Comparison of ENCODE assay signal across 8 cellular contexts in genomic region chr3:179146911-179147570, GRCh38. TPM values are rescaled to one million over a fixed set of nuclear protein-coding genes. Genes with fewer than 3 reads are reported as not detected.
DNase-seq lines count a peak whose midpoint lies in the region; ATAC-seq and TF ChIP-seq lines count a peak whose summit lies in the region.

No MANE protein-coding gene starts in this region.

- H3K4me1 ChIP-seq in HEK293 (ENCODE audit: control insufficient read depth, insufficient read depth, low read length) (no peaks in the 10 kb centered on the region; the same call in 1 of the 2 replicates), MM.1S (ENCODE audit: low read length) (0 out of 2 replicates have a peak, but pooled peaks cover 8% of the 10 kb centered on the region), RWPE2 (ENCODE audit: insufficient read depth, poor library complexity, severe bottlenecking) (peaks cover 4% of the 10 kb centered on the region), colonic mucosa (no peaks in the 10 kb centered on the region)

- peak overlapping the region; percentile 76 for H2AFZ ChIP-seq in MM.1S (ENCODE audit: low read length)

- H3K27me3 ChIP-seq in MM.1S (replicated peaks; ENCODE audit: insufficient read depth, low read length), result peaks cover 17% of the 10 kb centered on the region; the same call in 1 of the 2 replicates
- H3K27me3 ChIP-seq in RWPE2 (ENCODE audit: insufficient read depth, poor library complexity, severe bottlenecking), result no peaks in the 10 kb centered on the region
- H3K27me3 ChIP-seq in colonic mucosa, result no peaks in the 10 kb centered on the region

- peak overlapping the region; percentile 75 for H3K4me2 ChIP-seq in MM.1S (ENCODE audit: low read depth, low read length)

- no peaks in the 10 kb centered on the region for H3K9me2 ChIP-seq in MM.1S (replicated peaks; ENCODE audit: insufficient read depth, low read length)

- CTCF ChIA-PET in HEK293 (lab: Yijun Ruan, JAX), result interaction anchor here (0.5 to 2.5 kb wide), 9 partner anchors 9 to 536 kb away, joined by 3 to 5 read pairs (median 3); no protein-coding TSS in a partner anchor

- H3K79me2 ChIP-seq in MM.1S (ENCODE audit: low read length), result peaks cover 35% of the 10 kb centered on the region

- H3F3A ChIP-seq in MM.1S (ENCODE audit: insufficient read depth, low read length), result peaks cover 11% of the 10 kb centered on the region

- POLR2A ChIA-PET in HEK293 (lab: Yijun Ruan, JAX), result interaction anchor here (0.6 to 1.2 kb wide), 4 partner anchors 19 to 416 kb away, joined by 3 read pairs; partner anchors contain the start of gene ACTL6A

- H3K9ac ChIP-seq in MM.1S (ENCODE audit: low read length), result peak overlapping the region; percentile 43; the same call in 1 of the 2 replicates
- peak overlapping the region; percentile 66 to 95 for H3K9ac ChIP-seq in colonic mucosa (ENCODE audit: low read depth in 2 of 2, low read length in 2 of 2)

- H3K9me3 ChIP-seq in HEK293 (ENCODE audit: control insufficient read depth, insufficient read depth, low read depth, low read length), result no peaks in the 10 kb centered on the region
- H3K9me3 ChIP-seq in MM.1S (replicated peaks; ENCODE audit: insufficient read depth, low read length), result no peaks in the 10 kb centered on the region
- no peaks in the 10 kb centered on the region for H3K9me3 ChIP-seq in RWPE2 (ENCODE audit: severe bottlenecking)
- H3K9me3 ChIP-seq in colonic mucosa, result no peaks in the 10 kb centered on the region

- H3K4me3 ChIP-seq in HEK293 (ENCODE audit: low read depth, low read length), result peak overlapping the region; percentile 95
- peak overlapping the region; percentile 75 for H3K4me3 ChIP-seq in MM.1S (ENCODE audit: low read length)
- peak overlapping the region; percentile 99 for H3K4me3 ChIP-seq in RWPE2 (ENCODE audit: severe bottlenecking)
- H3K4me3 ChIP-seq in colonic mucosa, result peak overlapping the region; percentile 75

- peak; percentile 8 to 9 for DNase-seq in stimulated activated CD4-positive, alpha-beta T cell treated with anti-CD3 and anti-CD28 coated beads, Interleukin-2, amount 100 ng/mL, for 48 hours
- DNase-seq in stimulated activated CD4-positive, alpha-beta T cell treated with anti-CD3 and anti-CD28 coated beads, Interleukin-4, amount 100 ng/mL, for 1 hour, result no peak
- DNase-seq in MM.1S, result peak; percentile 75
- DNase-seq in RWPE2 (ENCODE audit: low spot score), result no peak
- DNase-seq in colonic mucosa, result peak; percentile 66
- DNase-seq in left colon, result peak in 1 of 2 donors; percentile 7
- peak in 11 of 49 donors; percentile 2 to 74 (median 25) for DNase-seq in substantia nigra (lab: John Stamatoyannopoulos, UW)

- ATAC-seq in RWPE2 (ENCODE audit: low read depth) (peak; percentile 30), left colon (peak; percentile 70)

- no peaks in the 10 kb centered on the region for H4K20me1 ChIP-seq in MM.1S (ENCODE audit: insufficient read depth, low read length)

- intact Hi-C loops in colonic mucosa (cut with DNase I), result loop anchor here (5.0 to 10.0 kb wide), 2 partner anchors 132 to 175 kb away; partner anchors contain the start of gene ZNF639
- intact Hi-C loops in left colon (cut with DNase I, micrococcal nuclease), result loop anchor here in 1 of 2 donors (5.0 to 10.0 kb wide), 2 partner anchors 132 to 175 kb away; partner anchors contain the start of gene ZNF639

- H3K27ac ChIP-seq in HEK293 (ENCODE audit: extremely low read depth, low read depth, low read length) (peak overlapping the region; percentile 42), MM.1S (ENCODE audit: low read length) (peak overlapping the region; percentile 67; the same call in 1 of the 2 replicates), RWPE2 (ENCODE audit: poor library complexity, severe bottlenecking) (peak overlapping the region; percentile 80), colonic mucosa (peak overlapping the region; percentile 95), substantia nigra (ENCODE audit: low read depth, low read length, poor library complexity, severe bottlenecking) (peak overlapping the region; percentile 90)

- H3K36me3 ChIP-seq in HEK293 (ENCODE audit: control insufficient read depth in 2 of 2, insufficient read depth in 1 of 2, low read length in 2 of 2) (no peaks in the 10 kb centered on the region), MM.1S (replicated peaks; ENCODE audit: insufficient read depth, low read length) (no peaks in the 10 kb centered on the region), RWPE2 (ENCODE audit: low read depth) (no peaks in the 10 kb centered on the region), colonic mucosa (no peaks in the 10 kb centered on the region)

- TF ChIP-seq CTCF in HEK293 (tag by site-specific recombination; IDR thresholded peaks at IDR 0.05), result 0 out of 2 replicates have a peak, but pooled peaks have one; percentile 27
- TF ChIP-seq CTCF in MM.1S (IDR thresholded peaks at IDR 0.05; ENCODE audit: low read length), result peak; percentile 85
- TF ChIP-seq CTCF in RWPE2 (IDR thresholded peaks at IDR 0.05; ENCODE audit: poor library complexity, severe bottlenecking), result peak; percentile 82
- TF ChIP-seq CTCF in colonic mucosa (IDR thresholded peaks at IDR 0.05), result peak; percentile 56

TF ChIP-seq in HEK293, 187 proteins besides CTCF, POLR2A, EP300 and RAD21 (continues in another document):
- TF ChIP-seq, protein P1, sequence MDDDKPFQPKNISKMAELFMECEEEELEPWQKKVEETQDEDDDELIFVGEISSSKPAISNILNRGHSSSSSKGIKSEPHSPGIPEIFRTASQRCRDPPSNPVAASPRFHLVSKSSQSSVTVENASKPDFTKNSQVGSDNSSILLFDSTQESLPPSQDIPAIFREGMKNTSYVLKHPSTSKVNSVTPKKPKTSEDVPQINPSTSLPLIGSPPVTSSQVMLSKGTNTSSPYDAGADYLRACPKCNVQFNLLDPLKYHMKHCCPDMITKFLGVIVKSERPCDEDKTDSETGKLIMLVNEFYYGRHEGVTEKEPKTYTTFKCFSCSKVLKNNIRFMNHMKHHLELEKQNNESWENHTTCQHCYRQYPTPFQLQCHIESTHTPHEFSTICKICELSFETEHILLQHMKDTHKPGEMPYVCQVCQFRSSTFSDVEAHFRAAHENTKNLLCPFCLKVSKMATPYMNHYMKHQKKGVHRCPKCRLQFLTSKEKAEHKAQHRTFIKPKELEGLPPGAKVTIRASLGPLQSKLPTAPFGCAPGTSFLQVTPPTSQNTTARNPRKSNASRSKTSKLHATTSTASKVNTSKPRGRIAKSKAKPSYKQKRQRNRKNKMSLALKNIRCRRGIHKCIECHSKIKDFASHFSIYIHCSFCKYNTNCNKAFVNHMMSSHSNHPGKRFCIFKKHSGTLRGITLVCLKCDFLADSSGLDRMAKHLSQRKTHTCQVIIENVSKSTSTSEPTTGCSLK (tag by site-specific recombination; IDR thresholded peaks at IDR 0.05), result no peak
- TF ChIP-seq ZNF561 (tag by site-specific recombination; IDR thresholded peaks at IDR 0.05; ENCODE audit: borderline replicate concordance) (no peak), GLIS2 (tag by site-specific recombination; IDR thresholded peaks at IDR 0.05) (no peak), ZNF449 (tag by site-specific recombination; IDR thresholded peaks at IDR 0.05) (no peak), FEZF1 (tag by site-specific recombination; IDR thresholded peaks at IDR 0.05) (no peak), ZBTB7A (tag by site-specific recombination; IDR thresholded peaks at IDR 0.05; ENCODE audit: low read depth) (no peak), ZFP37 (tag by site-specific recombination; IDR thresholded peaks at IDR 0.05) (0 out of 2 replicates have a peak, but pooled peaks have one; percentile 11), ZNF335 (tag by site-specific recombination; conservative IDR thresholded peaks at IDR 0.05) (peak; percentile 43), YY2 (tag by site-specific recombination; IDR thresholded peaks at IDR 0.05) (no peak), YY1 (tag by site-specific recombination; IDR thresholded peaks at IDR 0.05) (no peak), GFI1B (tag by site-specific recombination; IDR thresholded peaks at IDR 0.05) (peak; percentile 71; the same call in 1 of the 2 replicates), ZNF677 (tag by site-specific recombination; IDR thresholded peaks at IDR 0.05) (no peak), ZNF423 (tag by site-specific recombination; IDR thresholded peaks at IDR 0.05) (no peak), ZNF10 (tag by site-specific recombination; IDR thresholded peaks at IDR 0.05) (peak; percentile 79; the same call in 1 of the 2 replicates), ZNF660 (tag by site-specific recombination; IDR thresholded peaks at IDR 0.05) (0 out of 2 replicates have a peak, but pooled peaks have one; percentile 65)

RNA-seq across cellular contexts. Expression of gene PIK3CA, which starts 1.1 kb away (rescaled TPM):
- total RNA-seq in colonic mucosa, result 10 to 100 TPM; 11.3 to 18.0 TPM
- total RNA-seq in left colon, result 10 to 100 TPM; 13.0 to 18.0 TPM

Comparison
In these comparisons a context has a peak if more than half of its experiments do, and no peak if none do; other contexts are left out.
1. DNase-seq: peak in stimulated activated CD4-positive, alpha-beta T cell treated with anti-CD3 and anti-CD28 coated beads, Interleukin-2, amount 100 ng/mL, for 48 hours (2 of 2), MM.1S (single experiment) and colonic mucosa (single experiment); none in stimulated activated CD4-positive, alpha-beta T cell treated with anti-CD3 and anti-CD28 coated beads, Interleukin-4, amount 100 ng/mL, for 1 hour (single experiment) and RWPE2 (single experiment).
2. H3K27ac ChIP-seq: peak in every context shown above with its lines; median percentile 95 in colonic mucosa; 90 in substantia nigra; 80 in RWPE2; 67 in MM.1S; 42 in HEK293.
3. CTCF ChIP-seq: peak in every context shown above with its lines; median percentile 85 in MM.1S; 82 in RWPE2; 56 in colonic mucosa; 27 in HEK293.
4. Peak in every context shown above with its lines, with median percentiles within 50 percentile points of each other: H3K4me3 ChIP-seq.